Comparison of ENCODE assay signal across 15 cellular contexts in the genomic region with DNA sequence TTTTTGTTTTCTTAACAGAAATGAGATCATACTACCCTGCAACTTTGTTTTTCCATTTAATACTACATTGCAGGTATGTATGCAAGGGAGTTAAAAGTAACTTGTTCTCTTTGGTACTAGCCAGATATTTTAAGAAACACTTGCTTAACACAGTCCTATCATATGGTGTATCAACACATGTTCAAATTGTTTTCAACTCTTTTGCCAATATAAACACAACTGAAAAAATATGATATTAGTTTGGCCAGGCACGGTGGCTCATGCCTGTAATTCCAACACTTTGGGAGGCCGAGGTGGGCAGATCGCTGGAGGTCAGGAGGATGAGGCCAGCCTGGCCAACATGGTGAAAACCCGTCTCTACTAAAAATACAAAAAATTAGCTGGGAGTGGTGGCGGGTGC. TPM values are rescaled to one million over a fixed set of nuclear protein-coding genes. Genes with fewer than 3 reads are reported as not detected.
DNase-seq lines count a peak whose midpoint lies in the region; ATAC-seq lines count a peak whose summit lies in the region.
"Had no signal": no experiment of that assay in that cellular context is flagged by ENCODE, and none has a peak within 500 bp of the region (broad histone marks: within the 10 kb centered on the region; RNA-seq: fewer than 3 reads in every experiment).

No MANE protein-coding gene starts in this region.

- POLR2A ChIA-PET in activated CD4-positive, alpha-beta T cell treated with anti-CD3 and anti-CD28 coated beads, Interleukin-2, amount 10 ng/mL, durations not matched to agents 7 days and 5 days (lab: Charles Lee): no interaction called here

- H3K27me3 Mint-ChIP-seq in activated CD4-positive, alpha-beta T cell treated with anti-CD3 and anti-CD28 coated beads, Interleukin-2, amount 10 ng/mL, durations not matched to agents 7 days and 5 days: no peaks in the 10 kb centered on the region
- H3K27me3 Mint-ChIP-seq in activated naive CD8-positive, alpha-beta T cell: no peaks in the 10 kb centered on the region
- no peaks in the 10 kb centered on the region for H3K27me3 Mint-ChIP-seq in activated naive CD8-positive, alpha-beta T cell treated with anti-CD3 and anti-CD28 coated beads, Interleukin-2, amount 50 U/mL, for 24 hours
- no peaks in the 10 kb centered on the region for H3K27me3 Mint-ChIP-seq in stimulated activated naive B cell treated with anti-CD40 and anti-IgM and Interleukin-4, amounts not matched to agents 10 μg/mL and 1 μg/mL and 100 μg/mL, for 72 hours

- no peaks in the 10 kb centered on the region for H3K9me3 Mint-ChIP-seq in activated CD4-positive, alpha-beta T cell treated with anti-CD3 and anti-CD28 coated beads, Interleukin-2, amount 10 ng/mL, durations not matched to agents 7 days and 5 days
- no peaks in the 10 kb centered on the region for H3K9me3 Mint-ChIP-seq in activated naive CD8-positive, alpha-beta T cell (ENCODE audit: low read depth)
- no peaks in the 10 kb centered on the region for H3K9me3 Mint-ChIP-seq in activated naive CD8-positive, alpha-beta T cell treated with anti-CD3 and anti-CD28 coated beads, Interleukin-2, amount 50 U/mL, for 24 hours
- H3K9me3 Mint-ChIP-seq in stimulated activated naive B cell treated with anti-CD40 and anti-IgM and Interleukin-4, amounts not matched to agents 10 μg/mL and 1 μg/mL and 100 μg/mL, for 72 hours: no peaks in the 10 kb centered on the region
- H3K9me3 Mint-ChIP-seq: GM23338 had no signal

- peaks cover 11% of the 10 kb centered on the region for H3K4me1 Mint-ChIP-seq in activated CD4-positive, alpha-beta T cell treated with anti-CD3 and anti-CD28 coated beads, Interleukin-2, amount 10 ng/mL, durations not matched to agents 7 days and 5 days
- peaks cover 7% of the 10 kb centered on the region for H3K4me1 Mint-ChIP-seq in activated naive CD8-positive, alpha-beta T cell (ENCODE audit: low read depth)
- peaks cover 3% of the 10 kb centered on the region for H3K4me1 Mint-ChIP-seq in activated naive CD8-positive, alpha-beta T cell treated with anti-CD3 and anti-CD28 coated beads, Interleukin-2, amount 50 U/mL, for 24 hours
- H3K4me1 Mint-ChIP-seq in stimulated activated naive B cell treated with anti-CD40 and anti-IgM and Interleukin-4, amounts not matched to agents 10 μg/mL and 1 μg/mL and 100 μg/mL, for 72 hours: no peaks in the 10 kb centered on the region
- H3K4me1 Mint-ChIP-seq: GM23338 had no signal

- peaks cover 28% of the 10 kb centered on the region for H3K36me3 Mint-ChIP-seq in activated CD4-positive, alpha-beta T cell treated with anti-CD3 and anti-CD28 coated beads, Interleukin-2, amount 10 ng/mL, durations not matched to agents 7 days and 5 days (ENCODE audit: low read depth)
- peaks cover 2% of the 10 kb centered on the region for H3K36me3 Mint-ChIP-seq in activated naive CD8-positive, alpha-beta T cell
- peaks cover 25% of the 10 kb centered on the region for H3K36me3 Mint-ChIP-seq in activated naive CD8-positive, alpha-beta T cell treated with anti-CD3 and anti-CD28 coated beads, Interleukin-2, amount 50 U/mL, for 24 hours (ENCODE audit: low read depth)
- peaks cover 18 to 20% of the 10 kb centered on the region in 2 donors for H3K36me3 Mint-ChIP-seq in stimulated activated naive B cell treated with anti-CD40 and anti-IgM and Interleukin-4, amounts not matched to agents 10 μg/mL and 1 μg/mL and 100 μg/mL, for 72 hours

- peak overlapping the region; percentile 13 for H3K27ac Mint-ChIP-seq in activated CD4-positive, alpha-beta T cell treated with anti-CD3 and anti-CD28 coated beads, Interleukin-2, amount 10 ng/mL, durations not matched to agents 7 days and 5 days
- peak overlapping the region; percentile 1 for H3K27ac Mint-ChIP-seq in activated naive CD8-positive, alpha-beta T cell
- H3K27ac Mint-ChIP-seq in activated naive CD8-positive, alpha-beta T cell treated with anti-CD3 and anti-CD28 coated beads, Interleukin-2, amount 50 U/mL, for 24 hours: no peak overlapping the region
- H3K27ac Mint-ChIP-seq in stimulated activated naive B cell treated with anti-CD40 and anti-IgM and Interleukin-4, amounts not matched to agents 10 μg/mL and 1 μg/mL and 100 μg/mL, for 72 hours: peak overlapping the region; percentile 25
- H3K27ac Mint-ChIP-seq: GM23338 had no signal

- no peak for DNase-seq in activated CD4-positive, alpha-beta T cell treated with anti-CD3 and anti-CD28 coated beads, Interleukin-2, amount 10 ng/mL, durations not matched to agents 7 days and 5 days
- no peak for DNase-seq in activated CD4-positive, alpha-beta T cell treated with anti-CD3 and anti-CD28 coated beads, Interleukin-2, amount 50 U/mL, for 4 hours
- no peak for DNase-seq in activated naive CD8-positive, alpha-beta T cell treated with anti-CD3 and anti-CD28 coated beads, Interleukin-2, amount 50 U/mL, for 24 hours
- peak; percentile 47 to 60 for DNase-seq in dermis microvascular lymphatic vessel endothelial cell (ENCODE audit: low read depth in 2 of 2)
- DNase-seq in stimulated activated naive B cell treated with anti-CD40 and anti-IgM and Interleukin-4, amounts not matched to agents 10 μg/mL and 1 μg/mL and 100 μg/mL, for 72 hours: no peak
- no peak for DNase-seq in NCI-H2107 (lab: John Stamatoyannopoulos, UW)
- no peak for DNase-seq in SKM-1 (lab: John Stamatoyannopoulos, UW; ENCODE audit: unreplicated experiment)
- DNase-seq: 8988T, AML-193, Calu3, DMS 273 treated with DMSO at 0.1 percent for 48 hours, H7 had no signal

- H3K4me3 Mint-ChIP-seq in activated CD4-positive, alpha-beta T cell treated with anti-CD3 and anti-CD28 coated beads, Interleukin-2, amount 10 ng/mL, durations not matched to agents 7 days and 5 days: no peak overlapping the region
- H3K4me3 Mint-ChIP-seq in activated naive CD8-positive, alpha-beta T cell: no peak overlapping the region
- H3K4me3 Mint-ChIP-seq in activated naive CD8-positive, alpha-beta T cell treated with anti-CD3 and anti-CD28 coated beads, Interleukin-2, amount 50 U/mL, for 24 hours: no peak overlapping the region
- no peak overlapping the region for H3K4me3 Mint-ChIP-seq in stimulated activated naive B cell treated with anti-CD40 and anti-IgM and Interleukin-4, amounts not matched to agents 10 μg/mL and 1 μg/mL and 100 μg/mL, for 72 hours
- H3K4me3 Mint-ChIP-seq: GM23338 had no signal

- CTCF ChIA-PET in activated CD4-positive, alpha-beta T cell treated with anti-CD3 and anti-CD28 coated beads, Interleukin-2, amount 10 ng/mL, durations not matched to agents 7 days and 5 days (lab: Charles Lee): interaction anchor here (0.6 to 0.7 kb wide), 2 partner anchors 230 to 1737 kb away, joined by 3 read pairs; no protein-coding TSS in a partner anchor

- no peak for ATAC-seq in activated naive CD8-positive, alpha-beta T cell treated with anti-CD3 and anti-CD28 coated beads, Interleukin-2, amount 50 U/mL, for 24 hours
- ATAC-seq in stimulated activated naive B cell treated with anti-CD40 and anti-IgM and Interleukin-4, amounts not matched to agents 10 μg/mL and 1 μg/mL and 100 μg/mL, for 72 hours (replicated peaks): no peak
- ATAC-seq: GM12878, GM23338 had no signal

RNA-seq across cellular contexts. Expression of a gene that starts 41.6 kb away (rescaled TPM):
- 10 to 100 TPM; 37.6 to 45.1 TPM for total RNA-seq in activated CD4-positive, alpha-beta T cell treated with anti-CD3 and anti-CD28 coated beads, Interleukin-2, amount 10 ng/mL, durations not matched to agents 7 days and 5 days
- 20.2 and 28.2 TPM in 2 replicates for total RNA-seq in dermis microvascular lymphatic vessel endothelial cell

Comparison
In these comparisons a context has a peak if more than half of its experiments do, and no peak if none do; other contexts are left out.
1. DNase-seq: peak in dermis microvascular lymphatic vessel endothelial cell (2 of 2); none in activated CD4-positive, alpha-beta T cell treated with anti-CD3 and anti-CD28 coated beads, Interleukin-2, amount 10 ng/mL, durations not matched to agents 7 days and 5 days (single experiment), activated CD4-positive, alpha-beta T cell treated with anti-CD3 and anti-CD28 coated beads, Interleukin-2, amount 50 U/mL, for 4 hours (0 of 2), activated naive CD8-positive, alpha-beta T cell treated with anti-CD3 and anti-CD28 coated beads, Interleukin-2, amount 50 U/mL, for 24 hours (single experiment), stimulated activated naive B cell treated with anti-CD40 and anti-IgM and Interleukin-4, amounts not matched to agents 10 μg/mL and 1 μg/mL and 100 μg/mL, for 72 hours (single experiment), NCI-H2107 (single experiment) and SKM-1 (single experiment).